ENCODE assay signal across 8 cellular contexts in the genomic region with DNA sequence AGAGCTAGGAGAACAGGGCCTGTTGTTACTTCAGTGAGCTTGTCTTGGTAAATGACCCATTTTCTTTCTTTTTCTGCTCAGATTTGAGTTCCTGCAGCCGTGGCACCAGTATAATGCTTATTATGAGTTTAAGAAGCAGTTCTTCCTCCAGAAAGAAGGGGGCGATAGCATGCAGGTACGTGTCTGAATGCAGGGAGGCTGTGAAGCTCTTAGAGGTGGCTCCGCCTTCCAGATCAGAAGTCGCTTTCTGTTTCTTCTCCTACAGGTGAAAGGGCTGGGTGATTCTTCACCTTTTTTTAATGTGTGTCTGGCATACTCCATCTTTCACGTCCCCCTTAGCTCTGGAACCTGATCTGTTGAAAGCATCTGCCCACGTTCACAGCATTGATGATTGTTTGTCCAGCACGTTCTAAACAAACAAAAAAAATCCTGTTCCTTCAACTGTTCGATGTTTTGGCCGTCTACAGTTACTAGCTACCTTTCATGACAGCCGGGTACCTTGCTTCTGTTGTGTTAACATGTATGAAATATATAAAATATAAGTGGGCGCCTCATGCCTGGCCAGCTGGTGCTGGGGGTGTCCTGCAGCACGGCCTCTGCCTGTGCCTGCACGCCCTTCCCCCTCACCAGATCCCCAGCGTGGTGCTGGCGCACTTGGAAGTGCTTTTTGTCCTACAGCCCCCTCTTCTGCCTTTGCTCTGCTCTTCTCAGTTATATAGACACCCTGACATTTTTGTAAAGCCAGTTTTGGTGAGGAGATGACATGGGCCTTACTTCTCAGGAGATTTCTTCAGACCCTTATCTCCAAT. TPM values are rescaled to one million over a fixed set of nuclear protein-coding genes. Genes with fewer than 3 reads are reported as not detected.
DNase-seq lines count a peak whose midpoint lies in the region; ATAC-seq and TF ChIP-seq lines count a peak whose summit lies in the region.

No MANE protein-coding gene starts in this region.

- peaks cover 52% of the 10 kb centered on the region for H3K36me3 Mint-ChIP-seq in activated T-helper 1 cell treated with anti-CD3 and anti-CD28 coated beads, Interleukin-12 subunit alpha, Interleukin-12 subunit beta, Interleukin-2, Interleukin-4 antibody, amounts not matched to agents 30 ng/mL and 10 ng/mL and 1 ng/mL, durations not matched to agents 14 hours and 24 hours and 36 hours (ENCODE audit: low read depth)

- no peak overlapping the region for H3K4me3 Mint-ChIP-seq in activated T-helper 1 cell treated with anti-CD3 and anti-CD28 coated beads, Interleukin-12 subunit alpha, Interleukin-12 subunit beta, Interleukin-2, Interleukin-4 antibody, amounts not matched to agents 30 ng/mL and 10 ng/mL and 1 ng/mL, durations not matched to agents 14 hours and 24 hours and 36 hours

- H3K27me3 Mint-ChIP-seq in activated T-helper 1 cell treated with anti-CD3 and anti-CD28 coated beads, Interleukin-12 subunit alpha, Interleukin-12 subunit beta, Interleukin-2, Interleukin-4 antibody, amounts not matched to agents 30 ng/mL and 10 ng/mL and 1 ng/mL, durations not matched to agents 14 hours and 24 hours and 36 hours (ENCODE audit: insufficient read depth): no peaks in the 10 kb centered on the region

- peaks cover 8% of the 10 kb centered on the region for H3K4me1 Mint-ChIP-seq in activated T-helper 1 cell treated with anti-CD3 and anti-CD28 coated beads, Interleukin-12 subunit alpha, Interleukin-12 subunit beta, Interleukin-2, Interleukin-4 antibody, amounts not matched to agents 30 ng/mL and 10 ng/mL and 1 ng/mL, durations not matched to agents 14 hours and 24 hours and 36 hours (ENCODE audit: low read depth)

- H3K4me1 ChIP-seq in lower lobe of right lung (no peaks in the 10 kb centered on the region), testis (no peaks in the 10 kb centered on the region)

- TF ChIP-seq POLR2A in testis (IDR thresholded peaks at IDR 0.05): no peak

- H3K27ac ChIP-seq in lower lobe of right lung (no peak overlapping the region), testis (no peak overlapping the region)

- H3K4me3 ChIP-seq in GM12864 (ENCODE audit: low read depth, low read length): no peak overlapping the region
- H3K4me3 ChIP-seq in lower lobe of right lung: no peak overlapping the region
- no peak overlapping the region for H3K4me3 ChIP-seq in testis

- 87% methylated on average over 15 to 16 of the region's 16 CpGs for WGBS in testis, 2 donors

- no peak overlapping the region for H3K27ac Mint-ChIP-seq in activated T-helper 1 cell treated with anti-CD3 and anti-CD28 coated beads, Interleukin-12 subunit alpha, Interleukin-12 subunit beta, Interleukin-2, Interleukin-4 antibody, amounts not matched to agents 30 ng/mL and 10 ng/mL and 1 ng/mL, durations not matched to agents 14 hours and 24 hours and 36 hours

- peaks cover 93% of the 10 kb centered on the region for H3K36me3 ChIP-seq in lower lobe of right lung
- no peaks in the 10 kb centered on the region for H3K36me3 ChIP-seq in testis (ENCODE audit: low read depth, missing control alignments)

- ATAC-seq in lower lobe of right lung: no peak
- ATAC-seq in GM21825 (IDR thresholded peaks at IDR 0.05; ENCODE audit: unreplicated experiment): no peak

- DNase-seq in AG09319 (ENCODE audit: extremely low read depth, low read depth) (no peak), GM12864 (ENCODE audit: low read depth) (no peak), NCI-H2029 (lab: John Stamatoyannopoulos, UW) (peak; percentile 5), lung microvascular endothelial cell (ENCODE audit: low read depth in 2 of 2) (peak; percentile 32 to 39), lower lobe of right lung (no peak), testis (no peak)
- DNase-seq in activated T-helper 1 cell treated with anti-CD3 and anti-CD28 coated beads, Interleukin-12 subunit alpha, Interleukin-12 subunit beta, Interleukin-2, Interleukin-4 antibody, amounts not matched to agents 30 ng/mL and 10 ng/mL and 1 ng/mL, durations not matched to agents 14 hours and 24 hours and 36 hours (ENCODE audit: low spot score): peak; percentile 6

- H3K27me3 ChIP-seq in lower lobe of right lung (ENCODE audit: low read depth) (no peaks in the 10 kb centered on the region), testis (no peaks in the 10 kb centered on the region)

- intact Hi-C loops in activated T-helper 1 cell treated with anti-CD3 and anti-CD28 coated beads, Interleukin-12 subunit alpha, Interleukin-12 subunit beta, Interleukin-2, Interleukin-4 antibody, amounts not matched to agents 30 ng/mL and 10 ng/mL and 1 ng/mL, durations not matched to agents 14 hours and 24 hours and 36 hours (cut with micrococcal nuclease): no loop called here
- intact Hi-C loops in lower lobe of right lung (cut with DNase I) (no loop called here), testis (cut with DNase I; ENCODE audit: low total_unique reads) (no loop called here)

- H3K9me3 ChIP-seq in lower lobe of right lung: no peaks in the 10 kb centered on the region
- no peaks in the 10 kb centered on the region for H3K9me3 ChIP-seq in testis

- no peaks in the 10 kb centered on the region for H3K9me3 Mint-ChIP-seq in activated T-helper 1 cell treated with anti-CD3 and anti-CD28 coated beads, Interleukin-12 subunit alpha, Interleukin-12 subunit beta, Interleukin-2, Interleukin-4 antibody, amounts not matched to agents 30 ng/mL and 10 ng/mL and 1 ng/mL, durations not matched to agents 14 hours and 24 hours and 36 hours

- peak; percentile 22 for TF ChIP-seq CTCF in AG09319 (IDR thresholded peaks at IDR 0.05; ENCODE audit: low read depth, low read length)
- peak; percentile 44 for TF ChIP-seq CTCF in GM12864 (IDR thresholded peaks at IDR 0.05; ENCODE audit: low read depth, low read length, missing control alignments)
- no peak for TF ChIP-seq CTCF in lower lobe of right lung (IDR thresholded peaks at IDR 0.05)
- TF ChIP-seq CTCF in testis (IDR thresholded peaks at IDR 0.05): no peak

RNA-seq across cellular contexts. Expression of a gene that starts 44.6 kb away (rescaled TPM):
- total RNA-seq in activated T-helper 1 cell treated with anti-CD3 and anti-CD28 coated beads, Interleukin-12 subunit alpha, Interleukin-12 subunit beta, Interleukin-2, Interleukin-4 antibody, amounts not matched to agents 30 ng/mL and 10 ng/mL and 1 ng/mL, durations not matched to agents 14 hours and 24 hours and 36 hours: 65.3 and 69.3 TPM in 2 replicates
- total RNA-seq in lung microvascular endothelial cell (11.1 and 15.9 TPM in 2 replicates), lower lobe of right lung (46.9 TPM), testis (10 to 100 TPM; 62.4 to 68.4 TPM)
- 37.7 TPM for polyA plus RNA-seq in testis (ENCODE audit: insufficient read depth, low read depth, low replicate concordance)

Comparison
In these comparisons a context has a peak if more than half of its experiments do, and no peak if none do; other contexts are left out.
1. DNase-seq: peak in NCI-H2029 (single experiment), activated T-helper 1 cell treated with anti-CD3 and anti-CD28 coated beads, Interleukin-12 subunit alpha, Interleukin-12 subunit beta, Interleukin-2, Interleukin-4 antibody, amounts not matched to agents 30 ng/mL and 10 ng/mL and 1 ng/mL, durations not matched to agents 14 hours and 24 hours and 36 hours (single experiment) and lung microvascular endothelial cell (2 of 2); none in AG09319 (single experiment), GM12864 (single experiment), lower lobe of right lung (single experiment) and testis (single experiment).
2. CTCF ChIP-seq: peak in AG09319 (single experiment) and GM12864 (single experiment); none in lower lobe of right lung (single experiment) and testis (0 of 3).